Comparison of ENCODE assay signal across 31 cellular contexts in the genomic region with DNA sequence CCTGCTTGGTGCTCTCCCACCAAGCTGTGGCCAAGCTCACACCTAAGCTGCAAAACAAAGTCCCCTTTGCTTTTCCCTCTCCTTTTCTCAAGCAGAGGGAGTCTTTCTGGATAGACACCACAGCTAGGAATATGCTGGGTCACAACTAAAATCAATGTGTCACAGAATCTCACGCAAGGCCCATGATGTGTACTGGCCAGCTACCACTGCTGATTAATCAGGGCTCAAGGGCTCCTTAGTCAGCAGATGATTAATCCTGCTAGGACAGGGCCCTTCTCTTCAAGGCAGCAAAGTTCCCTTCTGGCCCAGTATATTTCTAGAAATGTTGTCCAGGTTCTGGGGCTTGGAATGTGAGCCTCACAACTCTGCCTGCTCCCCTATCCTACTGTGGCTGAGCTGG. TPM values are rescaled to one million over a fixed set of nuclear protein-coding genes. Genes with fewer than 3 reads are reported as not detected.
"Had no signal": no experiment of that assay in that cellular context is flagged by ENCODE, and none has a peak within 500 bp of the region (broad histone marks: within the 10 kb centered on the region; RNA-seq: fewer than 3 reads in every experiment).

No MANE protein-coding gene starts in this region.

- H3K27ac Mint-ChIP-seq: activated CD4-positive, alpha-beta T cell treated with anti-CD3 and anti-CD28 coated beads, Interleukin-2, amount 10 ng/mL, durations not matched to agents 7 days and 5 days; activated naive CD4-positive, alpha-beta T cell treated with anti-CD3 and anti-CD28 coated beads, Interleukin-2, amount 50 U/mL, for 72 hours; activated T-cell treated with anti-CD3 and anti-CD28 coated beads, Interleukin-2, amount 50 U/mL, for 24 hours; activated T-helper 17 cell treated with anti-CD3 and anti-CD28 coated beads, Interleukin-2, amount 50 U/mL, for 72 hours; endodermal cell; naive B cell; T-cell; T-helper 2 cell treated with Interferon-gamma antibody and Interleukin-4, amounts not matched to agents 5 μg/mL and 100 μg/mL, for 36 hours had no signal

- H3K36me3 ChIP-seq: lower lobe of right lung, sigmoid colon, spleen, upper lobe of left lung, WERI-Rb-1 had no signal

- H3K27ac ChIP-seq: coronary artery, epithelial cell of prostate, foreskin keratinocyte, lower lobe of right lung, sigmoid colon, spleen, upper lobe of left lung, WERI-Rb-1 had no signal

- H3K36me3 Mint-ChIP-seq: activated naive CD4-positive, alpha-beta T cell treated with anti-CD3 and anti-CD28 coated beads, Interleukin-2, amount 50 U/mL, for 72 hours; naive B cell; T-cell had no signal

- H3K9me3 Mint-ChIP-seq: activated CD4-positive, alpha-beta T cell treated with anti-CD3 and anti-CD28 coated beads, Interleukin-2, amount 10 ng/mL, durations not matched to agents 7 days and 5 days; activated naive CD4-positive, alpha-beta T cell treated with anti-CD3 and anti-CD28 coated beads, Interleukin-2, amount 50 U/mL, for 72 hours; activated T-cell treated with anti-CD3 and anti-CD28 coated beads, Interleukin-2, amount 50 U/mL, for 24 hours; activated T-helper 17 cell treated with anti-CD3 and anti-CD28 coated beads, Interleukin-2, amount 50 U/mL, for 72 hours; T-cell; T-helper 2 cell treated with Interferon-gamma antibody and Interleukin-4, amounts not matched to agents 5 μg/mL and 100 μg/mL, for 36 hours had no signal

- H3K27me3 Mint-ChIP-seq: activated CD4-positive, alpha-beta T cell treated with anti-CD3 and anti-CD28 coated beads, Interleukin-2, amount 10 ng/mL, durations not matched to agents 7 days and 5 days; activated T-helper 17 cell treated with anti-CD3 and anti-CD28 coated beads, Interleukin-2, amount 50 U/mL, for 72 hours; naive B cell; T-cell had no signal

- H3K4me3 Mint-ChIP-seq: activated CD4-positive, alpha-beta T cell treated with anti-CD3 and anti-CD28 coated beads, Interleukin-2, amount 10 ng/mL, durations not matched to agents 7 days and 5 days; activated T-cell treated with anti-CD3 and anti-CD28 coated beads, Interleukin-2, amount 50 U/mL, for 24 hours; activated T-helper 17 cell treated with anti-CD3 and anti-CD28 coated beads, Interleukin-2, amount 50 U/mL, for 72 hours; endodermal cell; naive B cell; T-cell; T-helper 2 cell treated with Interferon-gamma antibody and Interleukin-4, amounts not matched to agents 5 μg/mL and 100 μg/mL, for 36 hours had no signal

- ATAC-seq: activated naive CD4-positive, alpha-beta T cell treated with anti-CD3 and anti-CD28 coated beads, Interleukin-2, amount 50 U/mL, for 72 hours; activated T-helper 17 cell treated with anti-CD3 and anti-CD28 coated beads, Interleukin-2, amount 50 U/mL, for 72 hours; foreskin keratinocyte; left lobe of liver; lower lobe of right lung; T-cell had no signal

- DNase-seq: activated CD4-positive, alpha-beta T cell treated with anti-CD3 and anti-CD28 coated beads, Interleukin-2, amount 10 ng/mL, durations not matched to agents 7 days and 5 days; activated CD4-positive, CD25-positive, alpha-beta regulatory T cell treated with anti-CD3 and anti-CD28 coated beads, Interleukin-2, amount 50 U/mL, for 72 hours; activated CD8-positive, alpha-beta memory T cell treated with anti-CD3 and anti-CD28 coated beads, Interleukin-2, amount 50 U/mL, for 4 hours; activated T-cell treated with anti-CD3 and anti-CD28 coated beads, Interleukin-2, amount 50 U/mL, for 24 hours; cerebellar nuclear complex; endodermal cell; foreskin keratinocyte; kidney; lower lobe of right lung; naive B cell; occipital lobe; retina; sigmoid colon; stimulated activated CD4-positive, alpha-beta T cell treated with anti-CD3 and anti-CD28 coated beads, Interleukin-4, amount 100 ng/mL, for 1 hour; stimulated activated naive CD4-positive, alpha-beta T cell; T-cell; upper lobe of left lung; WERI-Rb-1 had no signal

- H3K4me1 ChIP-seq: foreskin keratinocyte, lower lobe of right lung, sigmoid colon, spleen, upper lobe of left lung had no signal

- H3K9me3 ChIP-seq: lower lobe of right lung, sigmoid colon, upper lobe of left lung had no signal

- H3K4me3 ChIP-seq: coronary artery, lower lobe of right lung, sigmoid colon, spleen, upper lobe of left lung had no signal

- H3K27me3 ChIP-seq: foreskin keratinocyte, sigmoid colon, spleen, upper lobe of left lung had no signal

- H3K4me1 Mint-ChIP-seq: activated CD4-positive, alpha-beta T cell treated with anti-CD3 and anti-CD28 coated beads, Interleukin-2, amount 10 ng/mL, durations not matched to agents 7 days and 5 days; activated T-helper 17 cell treated with anti-CD3 and anti-CD28 coated beads, Interleukin-2, amount 50 U/mL, for 72 hours; endodermal cell; naive B cell; T-cell had no signal

RNA-seq across cellular contexts. Expression of gene TENT5D, which starts 32.0 kb away (rescaled TPM):
- total RNA-seq: activated CD4-positive, alpha-beta T cell treated with anti-CD3 and anti-CD28 coated beads, Interleukin-2, amount 10 ng/mL, durations not matched to agents 7 days and 5 days; activated naive CD4-positive, alpha-beta T cell treated with anti-CD3 and anti-CD28 coated beads, Interleukin-2, amount 50 U/mL, for 72 hours; activated T-helper 17 cell treated with anti-CD3 and anti-CD28 coated beads, Interleukin-2, amount 50 U/mL, for 72 hours; foreskin keratinocyte; glomerular endothelial cell; left lobe of liver; lower lobe of right lung; mesenteric fat pad; mucosa of gallbladder; occipital lobe; sigmoid colon; spleen; subcutaneous adipose tissue; T-cell; upper lobe of left lung had no signal
- polyA plus RNA-seq: foreskin keratinocyte, neural cell, sigmoid colon, spleen, thymus had no signal
